ENCODE assay signal across 18 cellular contexts in the genomic region with DNA sequence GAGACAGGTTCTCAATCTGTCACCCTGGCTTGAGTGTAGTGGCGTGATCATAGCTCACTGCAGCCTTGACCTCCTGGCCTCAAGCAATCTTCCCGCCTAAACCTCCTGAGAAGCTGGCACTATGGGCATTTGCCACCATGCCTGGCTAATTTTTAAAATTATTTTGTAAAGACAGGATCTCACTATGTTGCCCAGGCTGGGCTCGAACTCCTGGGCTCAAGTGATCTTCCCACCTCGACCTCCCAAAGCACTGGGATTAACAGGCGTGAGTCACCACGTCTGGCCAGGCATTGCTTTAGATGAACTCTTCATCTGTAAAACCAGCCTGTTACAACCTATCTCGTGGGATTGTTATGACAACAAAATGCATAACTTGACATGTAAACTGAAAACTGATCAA. TPM values are rescaled to one million over a fixed set of nuclear protein-coding genes. Genes with fewer than 3 reads are reported as not detected.
DNase-seq lines count a peak whose midpoint lies in the region; ATAC-seq and TF ChIP-seq lines count a peak whose summit lies in the region.
"Had no signal": no experiment of that assay in that cellular context is flagged by ENCODE, and none has a peak within 500 bp of the region (broad histone marks: within the 10 kb centered on the region; RNA-seq: fewer than 3 reads in every experiment).

No MANE protein-coding gene starts in this region.

- H3K4me1 Mint-ChIP-seq in activated naive CD4-positive, alpha-beta T cell treated with anti-CD3 and anti-CD28 coated beads for 36 hours (ENCODE audit: low read depth): peaks cover 50% of the 10 kb centered on the region
- peaks cover 34 to 72% (median 47%) of the 10 kb centered on the region in 4 donors for H3K4me1 Mint-ChIP-seq in CD4-positive, alpha-beta memory T cell
- H3K4me1 Mint-ChIP-seq in activated T-helper 17 cell treated with anti-CD3 and anti-CD28 coated beads, Interleukin-2, amount 50 U/mL, for 72 hours: peaks cover 34% of the 10 kb centered on the region
- H3K4me1 Mint-ChIP-seq in nephron progenitor cell (peaks cover 32% of the 10 kb centered on the region), Calu3 (ENCODE audit: low read depth, unreplicated experiment) (peaks cover 16% of the 10 kb centered on the region)

- H3K36me3 Mint-ChIP-seq in activated naive CD4-positive, alpha-beta T cell treated with anti-CD3 and anti-CD28 coated beads, Interleukin-2, amount 50 U/mL, for 72 hours: peaks cover 48 to 66% of the 10 kb centered on the region in 2 donors
- peaks cover 51% of the 10 kb centered on the region for H3K36me3 Mint-ChIP-seq in activated naive CD4-positive, alpha-beta T cell treated with anti-CD3 and anti-CD28 coated beads for 36 hours (ENCODE audit: low read depth)
- H3K36me3 Mint-ChIP-seq in CD4-positive, alpha-beta memory T cell: peaks cover 40 to 62% of the 10 kb centered on the region in 2 donors
- peaks cover 78% of the 10 kb centered on the region for H3K36me3 Mint-ChIP-seq in activated T-helper 17 cell treated with anti-CD3 and anti-CD28 coated beads, Interleukin-2, amount 50 U/mL, for 72 hours (ENCODE audit: low read depth)
- H3K36me3 Mint-ChIP-seq in nephron progenitor cell (ENCODE audit: low read depth) (peaks cover 52% of the 10 kb centered on the region), Calu3 (ENCODE audit: insufficient read depth, unreplicated experiment) (peaks cover 39% of the 10 kb centered on the region)

- H3K9me3 ChIP-seq in CD4-positive, alpha-beta memory T cell (ENCODE audit: control insufficient read depth in 1 of 2, low read length in 2 of 2): no peaks in the 10 kb centered on the region
- no peaks in the 10 kb centered on the region for H3K9me3 ChIP-seq in suprapubic skin
- H3K9me3 ChIP-seq: MG63 had no signal

- TF ChIP-seq POLR2A in suprapubic skin (IDR thresholded peaks at IDR 0.05): no peak

- TF ChIP-seq EP300 in suprapubic skin (IDR thresholded peaks at IDR 0.05): no peak

- peaks cover 0 to 11% of the 10 kb centered on the region in 2 donors for H3K9me3 Mint-ChIP-seq in activated naive CD4-positive, alpha-beta T cell treated with anti-CD3 and anti-CD28 coated beads, Interleukin-2, amount 50 U/mL, for 72 hours
- H3K9me3 Mint-ChIP-seq in activated naive CD4-positive, alpha-beta T cell treated with anti-CD3 and anti-CD28 coated beads for 36 hours: peaks cover 1% of the 10 kb centered on the region
- H3K9me3 Mint-ChIP-seq in CD4-positive, alpha-beta memory T cell: no peaks in the 10 kb centered on the region
- H3K9me3 Mint-ChIP-seq in activated T-helper 17 cell treated with anti-CD3 and anti-CD28 coated beads, Interleukin-2, amount 50 U/mL, for 72 hours: no peaks in the 10 kb centered on the region
- H3K9me3 Mint-ChIP-seq in nephron progenitor cell: no peaks in the 10 kb centered on the region
- no peaks in the 10 kb centered on the region for H3K9me3 Mint-ChIP-seq in Calu3 (ENCODE audit: low read depth, unreplicated experiment)

- TF ChIP-seq CTCF in nephron progenitor cell (IDR thresholded peaks at IDR 0.05) (no peak), suprapubic skin (IDR thresholded peaks at IDR 0.05) (no peak), Calu3 (IDR thresholded peaks at IDR 0.05; ENCODE audit: unreplicated experiment) (no peak)

- H3K27ac ChIP-seq in CD4-positive, alpha-beta memory T cell (ENCODE audit: low read depth, low read length): no peak overlapping the region
- no peak overlapping the region for H3K27ac ChIP-seq in suprapubic skin
- H3K27ac ChIP-seq: HL-60 had no signal

- no peak overlapping the region for H3K4me3 Mint-ChIP-seq in activated naive CD4-positive, alpha-beta T cell treated with anti-CD3 and anti-CD28 coated beads for 36 hours
- H3K4me3 Mint-ChIP-seq in CD4-positive, alpha-beta memory T cell: peak overlapping the region in 3 of 8 donors; percentile 6 to 76 (median 19)
- H3K4me3 Mint-ChIP-seq in activated T-helper 17 cell treated with anti-CD3 and anti-CD28 coated beads, Interleukin-2, amount 50 U/mL, for 72 hours: peak overlapping the region; percentile 94
- H3K4me3 Mint-ChIP-seq in nephron progenitor cell (peak overlapping the region; percentile 41), Calu3 (ENCODE audit: low read depth, unreplicated experiment) (no peak overlapping the region)

- H3K4me3 ChIP-seq in CD4-positive, alpha-beta memory T cell (ENCODE audit: low read length in 2 of 2): no peak overlapping the region
- H3K4me3 ChIP-seq in suprapubic skin: no peak overlapping the region
- H3K4me3 ChIP-seq: MG63 had no signal

- peaks cover 40% of the 10 kb centered on the region for H3K4me1 ChIP-seq in CD4-positive, alpha-beta memory T cell (ENCODE audit: insufficient read depth, low read length)
- peaks cover 32% of the 10 kb centered on the region for H3K4me1 ChIP-seq in suprapubic skin

- ATAC-seq in activated naive CD4-positive, alpha-beta T cell treated with anti-CD3 and anti-CD28 coated beads, Interleukin-2, amount 50 U/mL, for 72 hours: no peak
- no peak for ATAC-seq in activated T-helper 17 cell treated with anti-CD3 and anti-CD28 coated beads, Interleukin-2, amount 50 U/mL, for 72 hours (replicated peaks)
- ATAC-seq in HG03025 (IDR thresholded peaks at IDR 0.05; ENCODE audit: low FRiP score, unreplicated experiment): no peak
- ATAC-seq: Panc1, Right ventricle myocardium inferior had no signal

- intact Hi-C loops in activated naive CD4-positive, alpha-beta T cell treated with anti-CD3 and anti-CD28 coated beads for 36 hours (cut with micrococcal nuclease): loop anchor here (10.0 kb wide), 1 partner anchor 229 kb away; no protein-coding TSS in a partner anchor
- intact Hi-C loops in CD4-positive, alpha-beta memory T cell (cut with micrococcal nuclease): no loop called here
- intact Hi-C loops in Calu3 (cut with micrococcal nuclease; ENCODE audit: unreplicated experiment): no loop called here

- POLR2A ChIA-PET in CD4-positive, alpha-beta memory T cell (lab: Charles Lee; ENCODE audit: partially characterized antibody): interaction anchor here (3.6 to 4.9 kb wide), 2 partner anchors 8 to 31 kb away, joined by 17 to 101 read pairs; no protein-coding TSS in a partner anchor

- H3K27me3 Mint-ChIP-seq in activated naive CD4-positive, alpha-beta T cell treated with anti-CD3 and anti-CD28 coated beads for 36 hours (ENCODE audit: low read depth): no peaks in the 10 kb centered on the region
- H3K27me3 Mint-ChIP-seq in CD4-positive, alpha-beta memory T cell: no peaks in the 10 kb centered on the region
- H3K27me3 Mint-ChIP-seq in activated T-helper 17 cell treated with anti-CD3 and anti-CD28 coated beads, Interleukin-2, amount 50 U/mL, for 72 hours: no peaks in the 10 kb centered on the region
- H3K27me3 Mint-ChIP-seq in nephron progenitor cell (ENCODE audit: low read depth, poor library complexity) (peaks cover 15% of the 10 kb centered on the region), Calu3 (ENCODE audit: unreplicated experiment) (no peaks in the 10 kb centered on the region)

- H3K36me3 ChIP-seq in CD4-positive, alpha-beta memory T cell (ENCODE audit: insufficient read depth, low read length): peaks cover 24% of the 10 kb centered on the region
- peaks cover 37% of the 10 kb centered on the region for H3K36me3 ChIP-seq in suprapubic skin

- peak overlapping the region; percentile 39 to 66 for H3K27ac Mint-ChIP-seq in activated naive CD4-positive, alpha-beta T cell treated with anti-CD3 and anti-CD28 coated beads, Interleukin-2, amount 50 U/mL, for 72 hours
- no peak overlapping the region for H3K27ac Mint-ChIP-seq in activated naive CD4-positive, alpha-beta T cell treated with anti-CD3 and anti-CD28 coated beads for 36 hours
- H3K27ac Mint-ChIP-seq in CD4-positive, alpha-beta memory T cell: peak overlapping the region in 5 of 7 donors; percentile 5 to 87 (median 23)
- H3K27ac Mint-ChIP-seq in activated T-helper 17 cell treated with anti-CD3 and anti-CD28 coated beads, Interleukin-2, amount 50 U/mL, for 72 hours: no peak overlapping the region
- H3K27ac Mint-ChIP-seq in nephron progenitor cell (no peak overlapping the region), Calu3 (ENCODE audit: unreplicated experiment) (no peak overlapping the region)

- no peak for DNase-seq in activated naive CD4-positive, alpha-beta T cell treated with anti-CD3 and anti-CD28 coated beads, Interleukin-2, amount 50 U/mL, for 72 hours (ENCODE audit: low spot score in 2 of 2)
- no peak for DNase-seq in activated naive CD4-positive, alpha-beta T cell treated with anti-CD3 and anti-CD28 coated beads for 36 hours
- no peak for DNase-seq in CD4-positive, alpha-beta memory T cell
- DNase-seq in nephron progenitor cell (no peak), suprapubic skin (ENCODE audit: low spot score in 2 of 2) (no peak), Calu3 (no peak)
- DNase-seq: DMS153, GOT3, KG1, MG63, NCI-H1092 treated with DMSO at 0.1 percent for 48 hours, NCI-H1694 treated with DMSO at 0.1 percent for 48 hours, NCI-H446 had no signal

- 89% methylated on average over 7 of the region's 7 CpGs for WGBS in suprapubic skin

- CTCF ChIA-PET in activated naive CD4-positive, alpha-beta T cell treated with anti-CD3 and anti-CD28 coated beads for 36 hours (lab: Charles Lee): interaction anchor here (2.0 to 2.7 kb wide), 2 partner anchors 12 to 33 kb away, joined by 6 to 10 read pairs; no protein-coding TSS in a partner anchor
- CTCF ChIA-PET in CD4-positive, alpha-beta memory T cell (lab: Charles Lee; ENCODE audit: partially characterized antibody): interaction anchor here (1.6 to 3.4 kb wide), 2 partner anchors 34 to 66 kb away, joined by 4 to 17 read pairs; no protein-coding TSS in a partner anchor
- CTCF ChIA-PET in Calu3 (lab: Charles Lee): no interaction called here

- H3K27me3 ChIP-seq in CD4-positive, alpha-beta memory T cell (ENCODE audit: insufficient read depth, low read length): no peaks in the 10 kb centered on the region
- no peaks in the 10 kb centered on the region for H3K27me3 ChIP-seq in suprapubic skin
- H3K27me3 ChIP-seq: MG63 had no signal

- BruUV-seq in Calu3 (replicated peaks; lab: Mats Ljungman, UMichigan): no TSS peak

RNA-seq across cellular contexts. Expression of a gene that starts 2.4 kb away (rescaled TPM):
- total RNA-seq in activated naive CD4-positive, alpha-beta T cell treated with anti-CD3 and anti-CD28 coated beads, Interleukin-2, amount 50 U/mL, for 72 hours: 10 to 100 TPM; 58.9 to 79.4 TPM
- 10 to 100 TPM; 45.8 to 50.2 TPM for total RNA-seq in activated naive CD4-positive, alpha-beta T cell treated with anti-CD3 and anti-CD28 coated beads for 36 hours
- total RNA-seq in CD4-positive, alpha-beta memory T cell: 10 to 100 TPM; 18.5 to 21.8 TPM
- 10 to 100 TPM; 52.3 to 55.3 TPM for polyA plus RNA-seq in CD4-positive, alpha-beta memory T cell
- total RNA-seq in activated T-helper 17 cell treated with anti-CD3 and anti-CD28 coated beads, Interleukin-2, amount 50 U/mL, for 72 hours: 10 to 100 TPM; 55.6 to 76.4 TPM
- total RNA-seq in suprapubic skin (10 to 100 TPM in 3 of 4 donors, 1 to 10 TPM in 1; 8.6 to 21.4 (median 16.3) TPM), Calu3 (2022) (41.1 and 46.4 TPM in 2 replicates)

Comparison
In these comparisons a context has a peak if more than half of its experiments do, and no peak if none do; other contexts are left out.
1. H3K27ac Mint-ChIP-seq: peak in activated naive CD4-positive, alpha-beta T cell treated with anti-CD3 and anti-CD28 coated beads, Interleukin-2, amount 50 U/mL, for 72 hours (2 of 2) and CD4-positive, alpha-beta memory T cell (5 of 7); none in activated naive CD4-positive, alpha-beta T cell treated with anti-CD3 and anti-CD28 coated beads for 36 hours (single experiment), activated T-helper 17 cell treated with anti-CD3 and anti-CD28 coated beads, Interleukin-2, amount 50 U/mL, for 72 hours (single experiment), nephron progenitor cell (single experiment) and Calu3 (single experiment).
2. H3K4me3 Mint-ChIP-seq: peak in activated T-helper 17 cell treated with anti-CD3 and anti-CD28 coated beads, Interleukin-2, amount 50 U/mL, for 72 hours (single experiment) and nephron progenitor cell (single experiment); none in activated naive CD4-positive, alpha-beta T cell treated with anti-CD3 and anti-CD28 coated beads for 36 hours (single experiment) and Calu3 (single experiment).